In the genomic region with DNA sequence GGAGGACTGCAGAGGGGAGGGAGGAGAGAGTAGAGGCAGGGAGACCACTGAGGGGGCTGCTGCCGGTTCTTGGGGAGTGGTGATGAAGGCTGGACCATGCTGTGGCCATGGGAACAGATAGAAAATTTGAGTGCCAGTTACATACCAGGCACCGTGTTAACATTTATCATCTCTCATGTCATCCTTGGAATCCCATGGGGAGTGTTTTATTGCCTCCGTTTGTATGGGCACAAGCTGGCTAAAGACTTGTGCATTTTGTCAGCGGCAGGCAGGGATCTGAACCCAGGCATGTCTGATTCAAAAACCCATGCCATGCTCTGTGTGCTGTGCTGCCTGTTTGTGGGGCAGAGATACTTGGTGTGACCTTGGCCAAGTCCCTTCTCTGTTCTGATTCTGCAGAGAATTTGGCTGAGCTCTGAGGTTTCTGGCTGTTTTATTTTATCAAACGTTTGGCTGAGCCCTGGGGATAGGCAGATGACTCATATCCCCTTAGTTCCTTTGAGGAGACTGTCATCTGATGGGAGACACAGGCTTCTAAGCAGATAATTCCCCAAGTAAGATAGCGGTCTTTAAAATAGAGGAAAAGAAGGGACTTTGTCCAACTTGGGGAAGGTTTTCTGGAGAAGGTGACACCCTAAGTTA, we compare ENCODE assay signal across 3 cellular contexts.
TF ChIP-seq lines count a peak whose summit lies in the region.

No MANE protein-coding gene starts in this region.

TF ChIP-seq in A549, 52 proteins besides CTCF, POLR2A, EP300 and RAD21:
- no peak for TF ChIP-seq ZFP36 (IDR thresholded peaks at IDR 0.05; ENCODE audit: borderline replicate concordance, partially characterized antibody)
- TF ChIP-seq FOSL2 (IDR thresholded peaks at IDR 0.05) = peak; percentile 21; the same call in 1 of the 2 replicates
- TF ChIP-seq FOSL2 (CRISPR knock-in tag; IDR thresholded peaks at IDR 0.05) = 0 out of 2 replicates have a peak, but pooled peaks have one; percentile 50
TF ChIP-seq in A549: peak in this region for 1.

TF ChIP-seq in IMR-90, 13 proteins besides CTCF, POLR2A, EP300 and RAD21:
- TF ChIP-seq CHD1 (IDR thresholded peaks at IDR 0.05; ENCODE audit: low read depth, low read length) = no peak
- no peak for TF ChIP-seq BHLHE40 (IDR thresholded peaks at IDR 0.05; ENCODE audit: low read depth, low read length)
- peak; percentile 82 for TF ChIP-seq FOS (IDR thresholded peaks at IDR 0.05; ENCODE audit: low read depth, low read length)

TF ChIP-seq in HepG2, 621 proteins besides CTCF, POLR2A, EP300 and RAD21:
- TF ChIP-seq ZNF605 (CRISPR knock-in tag; IDR thresholded peaks at IDR 0.05) (0 out of 2 replicates have a peak, but pooled peaks have one; percentile 35), ZNF552 (CRISPR knock-in tag; IDR thresholded peaks at IDR 0.05; ENCODE audit: borderline replicate concordance) (no peak), POLR2AphosphoS5 (IDR thresholded peaks at IDR 0.05; ENCODE audit: low read depth, low read length) (peak; percentile 21; the same call in 1 of the 2 replicates), MYNN (CRISPR knock-in tag; IDR thresholded peaks at IDR 0.05; ENCODE audit: low read depth) (no peak), GLMP (CRISPR knock-in tag; IDR thresholded peaks at IDR 0.05; ENCODE audit: borderline replicate concordance) (no peak), ZSCAN20 (CRISPR knock-in tag; IDR thresholded peaks at IDR 0.05; ENCODE audit: borderline replicate concordance) (no peak)
- TF ChIP-seq, protein P1, sequence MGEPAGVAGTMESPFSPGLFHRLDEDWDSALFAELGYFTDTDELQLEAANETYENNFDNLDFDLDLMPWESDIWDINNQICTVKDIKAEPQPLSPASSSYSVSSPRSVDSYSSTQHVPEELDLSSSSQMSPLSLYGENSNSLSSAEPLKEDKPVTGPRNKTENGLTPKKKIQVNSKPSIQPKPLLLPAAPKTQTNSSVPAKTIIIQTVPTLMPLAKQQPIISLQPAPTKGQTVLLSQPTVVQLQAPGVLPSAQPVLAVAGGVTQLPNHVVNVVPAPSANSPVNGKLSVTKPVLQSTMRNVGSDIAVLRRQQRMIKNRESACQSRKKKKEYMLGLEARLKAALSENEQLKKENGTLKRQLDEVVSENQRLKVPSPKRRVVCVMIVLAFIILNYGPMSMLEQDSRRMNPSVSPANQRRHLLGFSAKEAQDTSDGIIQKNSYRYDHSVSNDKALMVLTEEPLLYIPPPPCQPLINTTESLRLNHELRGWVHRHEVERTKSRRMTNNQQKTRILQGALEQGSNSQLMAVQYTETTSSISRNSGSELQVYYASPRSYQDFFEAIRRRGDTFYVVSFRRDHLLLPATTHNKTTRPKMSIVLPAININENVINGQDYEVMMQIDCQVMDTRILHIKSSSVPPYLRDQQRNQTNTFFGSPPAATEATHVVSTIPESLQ (CRISPR knock-in tag; conservative IDR thresholded peaks at IDR 0.05) = no peak
- TF ChIP-seq, protein P2, sequence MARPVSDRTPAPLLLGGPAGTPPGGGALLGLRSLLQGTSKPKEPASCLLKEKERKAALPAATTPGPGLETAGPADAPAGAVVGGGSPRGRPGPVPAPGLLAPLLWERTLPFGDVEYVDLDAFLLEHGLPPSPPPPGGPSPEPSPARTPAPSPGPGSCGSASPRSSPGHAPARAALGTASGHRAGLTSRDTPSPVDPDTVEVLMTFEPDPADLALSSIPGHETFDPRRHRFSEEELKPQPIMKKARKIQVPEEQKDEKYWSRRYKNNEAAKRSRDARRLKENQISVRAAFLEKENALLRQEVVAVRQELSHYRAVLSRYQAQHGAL (CRISPR knock-in tag; IDR thresholded peaks at IDR 0.05; ENCODE audit: not compliant biosample characterization) = no peak
